8 cellular contexts compared by ENCODE assay signal in the genomic region with DNA sequence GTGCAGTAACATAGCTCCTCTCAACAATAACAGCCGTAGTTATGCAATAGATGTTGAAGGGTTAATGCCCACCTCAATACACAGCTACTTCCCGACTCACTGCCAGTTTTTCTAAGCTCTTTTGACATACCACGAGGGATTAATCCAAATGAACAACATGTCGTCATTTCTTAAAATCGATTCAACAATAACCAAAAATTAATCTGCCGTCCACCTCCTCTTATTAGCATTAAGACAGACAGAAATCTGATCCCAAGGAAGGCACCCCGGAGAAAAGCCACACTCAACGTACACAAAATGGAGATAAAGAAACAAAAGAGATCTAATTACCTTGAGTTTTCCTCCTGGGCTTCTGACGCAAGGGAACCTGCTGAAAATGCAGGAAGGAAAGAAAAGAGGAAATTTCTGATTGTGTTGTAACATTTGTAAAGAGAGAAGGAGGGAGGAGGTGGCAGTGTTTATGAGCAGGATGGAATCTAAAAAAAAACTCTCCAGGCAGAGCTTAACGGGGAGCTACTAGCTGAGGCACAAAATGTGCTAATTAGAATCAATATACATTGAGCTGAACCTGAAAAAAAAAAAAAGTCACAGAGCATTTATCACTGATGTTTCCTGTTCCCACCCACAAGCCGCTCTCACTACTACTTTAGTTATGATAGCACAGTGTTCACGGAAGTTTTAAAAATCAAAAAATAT.
DNase-seq lines count a peak whose midpoint lies in the region; ATAC-seq and TF ChIP-seq lines count a peak whose summit lies in the region.

No MANE protein-coding gene starts in this region.

- H3K36me3 ChIP-seq in iPS-20b (ENCODE audit: insufficient read depth, low read depth, low read length) (no peaks in the 10 kb centered on the region), transverse colon (no peaks in the 10 kb centered on the region)

- peak overlapping the region; percentile 82 for H3K4me3 Mint-ChIP-seq in T-helper 1 cell treated with Interleukin-12 subunit alpha and Interleukin-12 subunit beta and Interleukin-4 antibody, amounts not matched to agents 30 μg/mL and 1 μg/mL, for 36 hours

- H3K27me3 ChIP-seq in iPS-20b (ENCODE audit: insufficient read depth, low read length) (no peaks in the 10 kb centered on the region), transverse colon (no peaks in the 10 kb centered on the region)

- H3K9me3 Mint-ChIP-seq in T-helper 1 cell treated with Interleukin-12 subunit alpha and Interleukin-12 subunit beta and Interleukin-4 antibody, amounts not matched to agents 30 μg/mL and 1 μg/mL, for 36 hours: peaks cover 8% of the 10 kb centered on the region

- intact Hi-C loops in transverse colon (cut with DNase I; ENCODE audit: low total_unique reads): no loop called here

- no peak for TF ChIP-seq EP300 in transverse colon (IDR thresholded peaks at IDR 0.05; ENCODE audit: low read depth)

- H3K9me3 ChIP-seq in iPS-20b (ENCODE audit: insufficient read depth, low read depth, low read length): no peaks in the 10 kb centered on the region
- H3K9me3 ChIP-seq in transverse colon: no peaks in the 10 kb centered on the region

- in situ Hi-C loops in ACHN (cut with HindIII; ENCODE audit: low pct_ligation_motif_present, low pct_unique_long_range_greater_than_20kb, low sequenced_read_pairs): no loop called here
- in situ Hi-C loops in transverse colon (cut with MboI; ENCODE audit: low pct_ligation_motif_present in 1 of 4, low pct_unique_long_range_greater_than_20kb in 1 of 4, low sequenced_read_pairs in 3 of 4): no loop called here
- in situ Hi-C loops in GM13977 (cut with MboI; ENCODE audit: low pct_unique_long_range_greater_than_20kb, low sequenced_read_pairs, unreplicated experiment): no loop called here

- peaks cover 61% of the 10 kb centered on the region for H3K4me1 Mint-ChIP-seq in T-helper 1 cell treated with Interleukin-12 subunit alpha and Interleukin-12 subunit beta and Interleukin-4 antibody, amounts not matched to agents 30 μg/mL and 1 μg/mL, for 36 hours (ENCODE audit: low read depth)

- ATAC-seq in GM19025 (IDR thresholded peaks at IDR 0.05; ENCODE audit: low read depth, unreplicated experiment) (peak; percentile 30), HG03139 (IDR thresholded peaks at IDR 0.05; ENCODE audit: unreplicated experiment) (peak; percentile 27)

- peak overlapping the region; percentile 65; the same call in 1 of the 2 replicates for H3K9ac ChIP-seq in iPS-20b (ENCODE audit: low read depth, low read length)

- peak overlapping the region; percentile 77 for H3K27ac Mint-ChIP-seq in T-helper 1 cell treated with Interleukin-12 subunit alpha and Interleukin-12 subunit beta and Interleukin-4 antibody, amounts not matched to agents 30 μg/mL and 1 μg/mL, for 36 hours

- no peak for TF ChIP-seq POLR2A in transverse colon (IDR thresholded peaks at IDR 0.05)

- DNase-seq in ACHN (peak; percentile 16), transverse colon (no peak), GM13977 (ENCODE audit: low spot score) (no peak), NCI-H128 (lab: John Stamatoyannopoulos, UW; ENCODE audit: unreplicated experiment) (no peak)

- TF ChIP-seq CTCF in transverse colon (IDR thresholded peaks at IDR 0.05) (no peak), GM13977 (IDR thresholded peaks at IDR 0.05; ENCODE audit: extremely low read depth, insufficient read depth, missing control alignments) (no peak)

- peak overlapping the region; percentile 74 for H3K27ac ChIP-seq in iPS-20b (ENCODE audit: low read length)
- H3K27ac ChIP-seq in transverse colon: peak overlapping the region in 3 of 4 donors; percentile 3 to 56 (median 33)

- H3K27me3 Mint-ChIP-seq in T-helper 1 cell treated with Interleukin-12 subunit alpha and Interleukin-12 subunit beta and Interleukin-4 antibody, amounts not matched to agents 30 μg/mL and 1 μg/mL, for 36 hours (ENCODE audit: low read depth): peaks cover 9% of the 10 kb centered on the region

- H3K4me3 ChIP-seq in iPS-20b (ENCODE audit: low read length): peak overlapping the region; percentile 53
- H3K4me3 ChIP-seq in transverse colon: peak overlapping the region in 2 of 4 donors; percentile 5 to 35

- peaks cover 9% of the 10 kb centered on the region for H3K36me3 Mint-ChIP-seq in T-helper 1 cell treated with Interleukin-12 subunit alpha and Interleukin-12 subunit beta and Interleukin-4 antibody, amounts not matched to agents 30 μg/mL and 1 μg/mL, for 36 hours (ENCODE audit: low read depth)

- 60% methylated on average over 12 of the region's 12 CpGs for WGBS in transverse colon (ENCODE audit: low coverage in 1 of 2), 2 donors

- H3K4me1 ChIP-seq in iPS-20b (ENCODE audit: insufficient read depth, low read length): peaks cover 31% of the 10 kb centered on the region; the same call in 1 of the 2 replicates
- peaks cover 0 to 9% (median 0%) of the 10 kb centered on the region in 4 donors for H3K4me1 ChIP-seq in transverse colon
